ENCODE assay signal across 9 cellular contexts in genomic region chr10:10831085-10831484, GRCh38.
DNase-seq lines count a peak whose midpoint lies in the region; ATAC-seq, FAIRE-seq and TF ChIP-seq lines count a peak whose summit lies in the region.
"Had no signal": no experiment of that assay in that cellular context is flagged by ENCODE, and none has a peak within 500 bp of the region (broad histone marks: within the 10 kb centered on the region; RNA-seq: fewer than 3 reads in every experiment).

No MANE protein-coding gene starts in this region.

- H3K9me3 ChIP-seq in endothelial cell of umbilical vein (replicated peaks; ENCODE audit: control insufficient read depth, insufficient read depth, low read length): no peaks in the 10 kb centered on the region
- no peaks in the 10 kb centered on the region for H3K9me3 ChIP-seq in upper lobe of right lung

- dilution Hi-C loops in endothelial cell of umbilical vein (cut with MboI; ENCODE audit: extremely low pct_ligation_motif_present, low sequenced_read_pairs): no loop called here

- no peak overlapping the region for H2BK5ac ChIP-seq in mesendoderm (ENCODE audit: low read length)

- H3K4me1 ChIP-seq in endothelial cell of umbilical vein (ENCODE audit: control insufficient read depth, extremely low read depth, insufficient read depth, low read length) (peaks cover 23% of the 10 kb centered on the region), mesendoderm (ENCODE audit: control insufficient read depth, low read depth, low read length) (no peaks in the 10 kb centered on the region), upper lobe of right lung (peaks cover 13% of the 10 kb centered on the region)

- peak overlapping the region in 1 of 3 experiments; percentile 2 for H3K4me3 ChIP-seq in endothelial cell of umbilical vein (replicated peaks in 1 of 3; ENCODE audit: insufficient read depth in 1 of 3, low read depth in 1 of 3, low read length in 3 of 3)
- no peak overlapping the region for H3K4me3 ChIP-seq in mesendoderm (ENCODE audit: low read length)
- no peak overlapping the region for H3K4me3 ChIP-seq in upper lobe of right lung

- H3K79me2 ChIP-seq in endothelial cell of umbilical vein (ENCODE audit: control insufficient read depth, insufficient read depth, low read length) (no peaks in the 10 kb centered on the region), mesendoderm (ENCODE audit: control insufficient read depth, insufficient read depth, low read length) (no peaks in the 10 kb centered on the region)

- ATAC-seq in upper lobe of right lung: peak; percentile 96
- no peak for ATAC-seq in HG02588 (IDR thresholded peaks at IDR 0.05; ENCODE audit: unreplicated experiment)
- ATAC-seq in GM19397 (IDR thresholded peaks at IDR 0.05; ENCODE audit: unreplicated experiment): no peak
- ATAC-seq: T-helper 17 cell had no signal

- no peak for TF ChIP-seq POLR2A in endothelial cell of umbilical vein (IDR thresholded peaks at IDR 0.05; ENCODE audit: low read depth, low read length)

- peak overlapping the region; percentile 7 for H2AFZ ChIP-seq in endothelial cell of umbilical vein (ENCODE audit: low read depth, low read length)

- no peak overlapping the region for H3K56ac ChIP-seq in mesendoderm (ENCODE audit: low read length)

- H2AK5ac ChIP-seq in mesendoderm (ENCODE audit: low read length): no peak overlapping the region

- no peaks in the 10 kb centered on the region for H3K79me1 ChIP-seq in mesendoderm (ENCODE audit: low read length)

- no peak overlapping the region for H4K5ac ChIP-seq in mesendoderm (ENCODE audit: low read length)

- H4K20me1 ChIP-seq in endothelial cell of umbilical vein (replicated peaks; ENCODE audit: control insufficient read depth, extremely low read depth, insufficient read depth, low read length): no peaks in the 10 kb centered on the region

- H3K4ac ChIP-seq in mesendoderm (ENCODE audit: low read depth, low read length): no peak overlapping the region

- CTCF ChIA-PET in endothelial cell of umbilical vein (lab: Charles Lee): interaction anchor here (1.3 to 2.7 kb wide), 8 partner anchors 25 to 204 kb away, joined by 3 to 11 read pairs (median 7); no protein-coding TSS in a partner anchor

- H3K27me3 ChIP-seq in endothelial cell of umbilical vein (ENCODE audit: control insufficient read depth in 2 of 2, insufficient read depth in 2 of 2, low read length in 2 of 2) (no peaks in the 10 kb centered on the region), mesendoderm (ENCODE audit: insufficient read depth, low read length, poor library complexity) (no peaks in the 10 kb centered on the region), upper lobe of right lung (no peaks in the 10 kb centered on the region)

- intact Hi-C loops in endothelial cell of umbilical vein (cut with micrococcal nuclease) (loop anchor here (1.0 to 5.0 kb wide), 4 partner anchors 46 to 334 kb away; partner anchors contain the start of gene CELF2), upper lobe of right lung (cut with DNase I) (no loop called here)

- FAIRE-seq in endothelial cell of umbilical vein (lab: Jason Lieb, UNC): peak; percentile 92

- no peak overlapping the region for H3K18ac ChIP-seq in mesendoderm (ENCODE audit: low read length)

- H3K9me1 ChIP-seq in endothelial cell of umbilical vein (replicated peaks; ENCODE audit: control insufficient read depth, extremely low read depth, insufficient read depth, low read length): no peaks in the 10 kb centered on the region

- no peaks in the 10 kb centered on the region for H3K36me3 ChIP-seq in endothelial cell of umbilical vein (ENCODE audit: control insufficient read depth in 2 of 2, extremely low read depth in 1 of 2, insufficient read depth in 2 of 2, low read length in 2 of 2)
- no peaks in the 10 kb centered on the region for H3K36me3 ChIP-seq in mesendoderm (ENCODE audit: control insufficient read depth, insufficient read depth, low read length)
- H3K36me3 ChIP-seq in upper lobe of right lung: no peaks in the 10 kb centered on the region

- no peak overlapping the region for H2BK15ac ChIP-seq in mesendoderm (replicated peaks; ENCODE audit: low read depth)

- DNase-seq in NCI-H226: peak; percentile 79
- peak; percentile 96 for DNase-seq in endothelial cell of umbilical vein (ENCODE audit: low read depth, low spot score)
- DNase-seq in mesendoderm: peak; percentile 30
- DNase-seq in upper lobe of right lung: peak; percentile 73
- DNase-seq in NCI-H2081 (lab: John Stamatoyannopoulos, UW): no peak
- DNase-seq: activated effector memory CD4-positive, alpha-beta T cell treated with Interleukin-2 at 50 U/mL for 16 hours; T-helper 17 cell had no signal

- POLR2A ChIA-PET in endothelial cell of umbilical vein (lab: Charles Lee): interaction anchor here (1.3 to 2.1 kb wide), 2 partner anchors 38 to 204 kb away, joined by 4 to 9 read pairs; no protein-coding TSS in a partner anchor

- no peak overlapping the region for H4K8ac ChIP-seq in mesendoderm (ENCODE audit: low read depth, low read length)

- H2BK120ac ChIP-seq in mesendoderm (ENCODE audit: low read depth, low read length): no peak overlapping the region

- TF ChIP-seq CTCF in endothelial cell of umbilical vein (IDR thresholded peaks at IDR 0.05; ENCODE audit: extremely low read depth in 1 of 2, insufficient read depth in 1 of 2, low read depth in 1 of 2, low read length in 2 of 2) (no peak), upper lobe of right lung (IDR thresholded peaks at IDR 0.05) (no peak)

- peak overlapping the region; percentile 92 for H3K9ac ChIP-seq in endothelial cell of umbilical vein (replicated peaks; ENCODE audit: extremely low read depth, insufficient read depth, low read length)
- H3K9ac ChIP-seq in mesendoderm (ENCODE audit: low read length): no peak overlapping the region

- H3K4me2 ChIP-seq in endothelial cell of umbilical vein (ENCODE audit: insufficient read depth, low read length): peak overlapping the region; percentile 62
- no peak overlapping the region for H3K4me2 ChIP-seq in mesendoderm (ENCODE audit: low read length)

- no CpG with 5 or more reads among the region's 8 CpGs for WGBS in mesendoderm (ENCODE audit: extremely low coverage, insufficient coverage, low lambda C conversion rate)

- H3K23ac ChIP-seq in mesendoderm (ENCODE audit: low read length): no peak overlapping the region

- TSS peak; percentile 87 for BruUV-seq in endothelial cell of umbilical vein (replicated peaks; lab: Mats Ljungman, UMichigan)

- H3K27ac ChIP-seq in endothelial cell of umbilical vein (ENCODE audit: insufficient read depth, low read depth, low read length) (peak overlapping the region; percentile 98), mesendoderm (ENCODE audit: low read depth, low read length) (no peak overlapping the region), upper lobe of right lung (peak overlapping the region; percentile 85)

TF ChIP-seq in endothelial cell of umbilical vein, 7 proteins besides CTCF, POLR2A, EP300 and RAD21:
- peak; percentile 86 for TF ChIP-seq POLR2AphosphoS5 (IDR thresholded peaks at IDR 0.05; ENCODE audit: insufficient read depth, low read depth, low read length)
- TF ChIP-seq FOS (IDR thresholded peaks at IDR 0.05; ENCODE audit: borderline replicate concordance, insufficient read depth, low read length): peak; percentile 98
- TF ChIP-seq MYC (IDR thresholded peaks at IDR 0.05; ENCODE audit: low read depth, low read length): peak; percentile 35
- TF ChIP-seq, protein P1, sequence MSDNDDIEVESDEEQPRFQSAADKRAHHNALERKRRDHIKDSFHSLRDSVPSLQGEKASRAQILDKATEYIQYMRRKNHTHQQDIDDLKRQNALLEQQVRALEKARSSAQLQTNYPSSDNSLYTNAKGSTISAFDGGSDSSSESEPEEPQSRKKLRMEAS (IDR thresholded peaks at IDR 0.05; ENCODE audit: insufficient read depth, insufficient read length): peak; percentile 61
- peak; percentile 91 for TF ChIP-seq JUN (IDR thresholded peaks at IDR 0.05; ENCODE audit: borderline replicate concordance, insufficient read depth, insufficient read length, low read depth)
- TF ChIP-seq EZH2 (IDR thresholded peaks at IDR 0.05; ENCODE audit: borderline replicate concordance, low read depth, low read length, severe bottlenecking): no peak
- TF ChIP-seq GATA2 (IDR thresholded peaks at IDR 0.05; ENCODE audit: insufficient read depth, insufficient read length, low read depth, low read length): peak; percentile 55

Comparison
In these comparisons a context has a peak if more than half of its experiments do, and no peak if none do; other contexts are left out.
1. DNase-seq: peak in NCI-H226 (single experiment), endothelial cell of umbilical vein (single experiment), mesendoderm (single experiment) and upper lobe of right lung (single experiment); none in NCI-H2081 (0 of 2).